ENCODE assay signal across 27 cellular contexts in the genomic region with DNA sequence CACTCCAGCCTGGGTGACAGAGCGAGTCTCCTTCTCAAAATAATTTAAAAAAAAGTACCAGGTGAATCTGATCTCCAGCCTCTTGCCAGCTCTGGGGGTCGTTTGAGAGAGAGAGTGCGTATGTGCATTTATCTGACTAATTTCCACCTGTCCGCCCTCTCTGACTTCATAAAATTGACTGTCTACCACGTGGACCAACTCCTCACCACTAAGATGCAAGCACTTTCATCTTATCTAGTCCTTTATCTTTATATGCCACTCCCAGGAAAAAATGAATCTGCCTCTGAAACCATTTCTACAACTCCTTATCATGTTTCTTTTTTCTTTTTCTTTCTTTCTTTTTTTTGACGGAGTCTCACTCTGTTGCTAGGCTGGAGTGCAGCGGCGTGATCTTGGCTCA. TPM values are rescaled to one million over a fixed set of nuclear protein-coding genes. Genes with fewer than 3 reads are reported as not detected.
"Had no signal": no experiment of that assay in that cellular context is flagged by ENCODE, and none has a peak within 500 bp of the region (broad histone marks: within the 10 kb centered on the region; RNA-seq: fewer than 3 reads in every experiment).

No MANE protein-coding gene starts in this region.

- H3K36me3 ChIP-seq: adrenal gland, ascending aorta, brain microvascular endothelial cell, esophagus muscularis mucosa, gastrocnemius medialis, heart left ventricle had no signal

- H3K4me1 ChIP-seq: adrenal gland, ascending aorta, foreskin keratinocyte, gastrocnemius medialis had no signal

- DNase-seq: activated CD4-positive, alpha-beta memory T cell treated with anti-CD3 and anti-CD28 coated beads, Interleukin-2, amount 10 ng/mL, durations not matched to agents 7 days and 5 days; activated CD4-positive, alpha-beta T cell treated with anti-CD3 and anti-CD28 coated beads for 1 hour; activated CD4-positive, alpha-beta T cell treated with anti-CD3 and anti-CD28 coated beads for 4 hours; activated CD4-positive, alpha-beta T cell treated with anti-CD3 and anti-CD28 coated beads, Interleukin-2, amount 10 ng/mL, durations not matched to agents 7 days and 5 days; activated CD4-positive, alpha-beta T cell treated with anti-CD3 and anti-CD28 coated beads, Interleukin-2, amount 50 U/mL, for 4 hours; activated CD8-positive, alpha-beta memory T cell treated with anti-CD3 and anti-CD28 coated beads, Interleukin-2, amount 50 U/mL, for 48 hours; activated effector memory CD4-positive, alpha-beta T cell treated with anti-CD3 and anti-CD28 coated beads, Interleukin-2, amount 50 U/mL, for 16 hours; activated naive CD4-positive, alpha-beta T cell treated with anti-CD3 and anti-CD28 coated beads for 36 hours; activated naive CD8-positive, alpha-beta T cell treated with anti-CD3 and anti-CD28 coated beads for 36 hours; activated naive CD8-positive, alpha-beta T cell treated with anti-CD3 and anti-CD28 coated beads, Interleukin-2, amount 50 U/mL, for 24 hours; activated T-cell treated with anti-CD3 and anti-CD28 coated beads for 4 hours; activated T-cell treated with anti-CD3 and anti-CD28 coated beads, Interleukin-2, amount 50 U/mL, for 24 hours; adrenal gland; brain microvascular endothelial cell; dorsolateral prefrontal cortex; effector memory CD4-positive, alpha-beta T cell; erythroblast; foreskin keratinocyte; gastrocnemius medialis; glutamatergic neuron; heart left ventricle; T-helper 2 cell had no signal

- H3K9me3 ChIP-seq: adrenal gland, ascending aorta, esophagus muscularis mucosa, gastrocnemius medialis, heart left ventricle had no signal

- H3K4me3 ChIP-seq: adrenal gland, ascending aorta, coronary artery, dorsolateral prefrontal cortex, esophagus muscularis mucosa, gastrocnemius medialis, heart left ventricle had no signal

- H3K27me3 ChIP-seq: adrenal gland, ascending aorta, brain microvascular endothelial cell, esophagus muscularis mucosa, foreskin keratinocyte, gastrocnemius medialis, heart left ventricle had no signal

- H3K27ac ChIP-seq: adrenal gland, ascending aorta, brain microvascular endothelial cell, coronary artery, dorsolateral prefrontal cortex, esophagus muscularis mucosa, foreskin keratinocyte, gastrocnemius medialis, heart left ventricle, VCaP had no signal

- FAIRE-seq: bronchial epithelial cell had no signal

RNA-seq across cellular contexts. Expression of a gene that starts 55.8 kb away (rescaled TPM):
- total RNA-seq: ascending aorta had no signal
- polyA plus RNA-seq: foreskin keratinocyte had no signal
